In the genomic region with DNA sequence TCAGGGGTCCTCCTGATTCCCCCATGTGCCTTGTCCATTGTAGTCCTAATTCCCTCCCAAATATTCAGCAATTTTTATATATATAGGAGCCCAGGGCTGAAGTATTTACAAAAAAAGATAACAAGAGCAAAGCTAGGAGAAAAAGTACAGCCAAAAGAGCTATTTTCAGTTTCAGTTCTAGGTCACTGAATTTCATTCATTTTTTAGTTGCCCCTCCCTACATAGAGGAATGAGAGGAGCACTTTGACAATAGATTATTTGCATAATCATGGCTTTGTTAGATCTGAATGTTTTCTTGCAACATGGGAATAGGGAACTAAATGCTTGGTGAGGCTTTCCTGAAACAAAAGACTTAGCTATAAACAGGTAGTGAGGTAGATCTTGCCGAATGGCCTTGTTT, we compare ENCODE assay signal across 18 cellular contexts. TPM values are rescaled to one million over a fixed set of nuclear protein-coding genes. Genes with fewer than 3 reads are reported as not detected.
DNase-seq lines count a peak whose midpoint lies in the region; ATAC-seq lines count a peak whose summit lies in the region.
"Had no signal": no experiment of that assay in that cellular context is flagged by ENCODE, and none has a peak within 500 bp of the region (broad histone marks: within the 10 kb centered on the region; RNA-seq: fewer than 3 reads in every experiment).

No MANE protein-coding gene starts in this region.

- H3K9ac ChIP-seq in adipocyte (ENCODE audit: low read length): no peak overlapping the region

- no peaks in the 10 kb centered on the region for H3K27me3 ChIP-seq in adipocyte (replicated peaks; ENCODE audit: control insufficient read depth, insufficient read depth, low read length)
- H3K27me3 ChIP-seq: pancreas, vagina had no signal

- peaks cover 56% of the 10 kb centered on the region for H3K36me3 Mint-ChIP-seq in activated CD8-positive, alpha-beta memory T cell treated with anti-CD3 and anti-CD28 coated beads, Interleukin-2, amount 10 ng/mL, durations not matched to agents 7 days and 5 days

- H3K4me3 Mint-ChIP-seq in activated CD8-positive, alpha-beta memory T cell treated with anti-CD3 and anti-CD28 coated beads, Interleukin-2, amount 10 ng/mL, durations not matched to agents 7 days and 5 days: no peak overlapping the region

- H3K27me3 Mint-ChIP-seq in activated CD8-positive, alpha-beta memory T cell treated with anti-CD3 and anti-CD28 coated beads, Interleukin-2, amount 10 ng/mL, durations not matched to agents 7 days and 5 days: no peaks in the 10 kb centered on the region

- no peak for DNase-seq in activated CD8-positive, alpha-beta memory T cell treated with anti-CD3 and anti-CD28 coated beads, Interleukin-2, amount 10 ng/mL, durations not matched to agents 7 days and 5 days
- no peak for DNase-seq in activated CD8-positive, alpha-beta memory T cell treated with anti-CD3 and anti-CD28 coated beads, Interleukin-2, amount 50 U/mL, for 48 hours
- DNase-seq in adipocyte (ENCODE audit: low read depth) (peak; percentile 43), renal cortical epithelial cell (ENCODE audit: low read depth) (peak; percentile 18), HuH-7 (ENCODE audit: low spot score) (no peak), COLO668 (lab: John Stamatoyannopoulos, UW; ENCODE audit: unreplicated experiment) (no peak)
- DNase-seq: activated CD8-positive, alpha-beta memory T cell treated with anti-CD3 and anti-CD28 coated beads, Interleukin-2, amount 50 U/mL, for 4 hours; lower lobe of right lung; NCI-H2081 treated with DMSO at 0.1 percent for 48 hours; pancreas; stimulated activated CD4-positive, alpha-beta T cell treated with anti-CD3 and anti-CD28 coated beads, Interleukin-15, amount 100 ng/mL, for 24 hours; T-helper 9 cell had no signal

- peaks cover 9% of the 10 kb centered on the region for H3K4me1 ChIP-seq in adipocyte (ENCODE audit: control insufficient read depth, insufficient read depth, low read length)
- H3K4me1 ChIP-seq: A549, pancreas, vagina had no signal

- H3K9me3 ChIP-seq in adipocyte (ENCODE audit: control insufficient read depth, low read length): no peaks in the 10 kb centered on the region
- H3K9me3 ChIP-seq: A549, lower lobe of right lung, pancreas, vagina had no signal

- H3K36me3 ChIP-seq in adipocyte (ENCODE audit: control insufficient read depth, insufficient read depth, low read length, severe bottlenecking): no peaks in the 10 kb centered on the region
- H3K36me3 ChIP-seq: lower lobe of right lung, vagina had no signal

- H3K27ac Mint-ChIP-seq in activated CD8-positive, alpha-beta memory T cell treated with anti-CD3 and anti-CD28 coated beads, Interleukin-2, amount 10 ng/mL, durations not matched to agents 7 days and 5 days: peak overlapping the region; percentile 26

- peaks cover 23% of the 10 kb centered on the region for H3K4me1 Mint-ChIP-seq in activated CD8-positive, alpha-beta memory T cell treated with anti-CD3 and anti-CD28 coated beads, Interleukin-2, amount 10 ng/mL, durations not matched to agents 7 days and 5 days

- H3K4me3 ChIP-seq in adipocyte (ENCODE audit: low read length): peak overlapping the region; percentile 48
- H3K4me3 ChIP-seq: A549, lower lobe of right lung, pancreas, vagina had no signal

- no peaks in the 10 kb centered on the region for H3K9me3 Mint-ChIP-seq in activated CD8-positive, alpha-beta memory T cell treated with anti-CD3 and anti-CD28 coated beads, Interleukin-2, amount 10 ng/mL, durations not matched to agents 7 days and 5 days (ENCODE audit: low read depth)

- ATAC-seq in activated CD8-positive, alpha-beta memory T cell treated with anti-CD3 and anti-CD28 coated beads, Interleukin-2, amount 10 ng/mL, durations not matched to agents 7 days and 5 days: no peak
- peak; percentile 48 for ATAC-seq in HG03521 (IDR thresholded peaks at IDR 0.05; ENCODE audit: unreplicated experiment)
- no peak for ATAC-seq in HG02973 (IDR thresholded peaks at IDR 0.05; ENCODE audit: unreplicated experiment)
- ATAC-seq: A549, HCT116, lower lobe of right lung, Panc1, pancreas had no signal

- CTCF ChIA-PET in activated CD8-positive, alpha-beta memory T cell treated with anti-CD3 and anti-CD28 coated beads, Interleukin-2, amount 10 ng/mL, durations not matched to agents 7 days and 5 days (lab: Charles Lee): interaction anchor here (1.1 to 2.3 kb wide), 8 partner anchors 13 to 384 kb away, joined by 3 to 10 read pairs (median 4); a partner anchor contains a TSS

RNA-seq across cellular contexts. Expression of a gene that starts 15.3 kb away (rescaled TPM):
- total RNA-seq in activated CD8-positive, alpha-beta memory T cell treated with anti-CD3 and anti-CD28 coated beads, Interleukin-2, amount 10 ng/mL, durations not matched to agents 7 days and 5 days: under 1 TPM in 1 of 2 experiments, not detected in 1; 0.07 TPM
- 0.17 and 0.99 TPM in 2 replicates for total RNA-seq in renal cortical epithelial cell
- total RNA-seq: lower lobe of right lung, vagina had no signal

Comparison
In these comparisons a context has a peak if more than half of its experiments do, and no peak if none do; other contexts are left out.
1. DNase-seq: peak in adipocyte (single experiment) and renal cortical epithelial cell (single experiment); none in activated CD8-positive, alpha-beta memory T cell treated with anti-CD3 and anti-CD28 coated beads, Interleukin-2, amount 10 ng/mL, durations not matched to agents 7 days and 5 days (single experiment), activated CD8-positive, alpha-beta memory T cell treated with anti-CD3 and anti-CD28 coated beads, Interleukin-2, amount 50 U/mL, for 48 hours (single experiment), HuH-7 (single experiment) and COLO668 (single experiment).